ENCODE assay signal across 27 cellular contexts in genomic region chr5:155021858-155022257, GRCh38. TPM values are rescaled to one million over a fixed set of nuclear protein-coding genes. Genes with fewer than 3 reads are reported as not detected.
"Had no signal": no experiment of that assay in that cellular context is flagged by ENCODE, and none has a peak within 500 bp of the region (broad histone marks: within the 10 kb centered on the region; RNA-seq: fewer than 3 reads in every experiment).

No MANE protein-coding gene starts in this region.

- DNase-seq: effector CD8-positive, alpha-beta T cell; endodermal cell; foreskin fibroblast; gastrocnemius medialis; head of caudate nucleus; left ventricle myocardium superior; lower lobe of right lung; naive thymus-derived CD8-positive, alpha-beta T cell; nephron progenitor cell; nucleus accumbens; right cardiac atrium; spleen; stimulated activated CD4-positive, alpha-beta T cell treated with anti-CD3 and anti-CD28 coated beads, Interleukin-4, amount 100 ng/mL, for 4 hours; stimulated activated naive CD8-positive, alpha-beta T cell treated with anti-CD3 and anti-CD28 coated beads, Interleukin-15, Interleukin-2, amounts not matched to agents 100 U/mL and 50 U/mL, for 24 hours; substantia nigra; tibial artery had no signal

- H3K36me3 ChIP-seq: gastrocnemius medialis, lower lobe of right lung, prostate gland, spleen, tibial artery had no signal

- H3K27me3 ChIP-seq: gastrocnemius medialis, testis, tibial artery had no signal

- H3K4me3 ChIP-seq: gastrocnemius medialis, lower lobe of right lung, prostate gland, skin epidermis, spleen, testis, tibial artery had no signal

- H3K4me1 ChIP-seq: gastrocnemius medialis, lower lobe of right lung, prostate gland, spleen, testis, tibial artery had no signal

- ATAC-seq: esophagus mucosa; gastrocnemius medialis; left ventricle myocardium superior; lower lobe of right lung; naive thymus-derived CD8-positive, alpha-beta T cell; right cardiac atrium; stimulated activated memory B cell treated with anti-CD40 and anti-IgM and Interleukin-4, amounts not matched to agents 10 μg/mL and 1 μg/mL and 100 μg/mL, for 72 hours; stimulated activated naive CD8-positive, alpha-beta T cell treated with anti-CD3 and anti-CD28 coated beads, Interleukin-15, Interleukin-2, amounts not matched to agents 100 U/mL and 50 U/mL, for 24 hours had no signal

- H3K9me3 ChIP-seq: gastrocnemius medialis, lower lobe of right lung, prostate gland, testis, tibial artery had no signal

- FAIRE-seq: keratinocyte had no signal

- H3K27ac ChIP-seq: epithelial cell of prostate, gastrocnemius medialis, lower lobe of right lung, prostate gland, skin epidermis, spleen, testis, tibial artery had no signal

RNA-seq across cellular contexts. Expression of gene KIF4B, which starts 8.3 kb away (rescaled TPM):
- total RNA-seq: esophagus mucosa; lower lobe of right lung; mesenteric fat pad; myocyte; naive thymus-derived CD8-positive, alpha-beta T cell; osteocyte had no signal
- polyA plus RNA-seq: keratinocyte; naive thymus-derived CD8-positive, alpha-beta T cell; right cardiac atrium; spleen; urinary bladder had no signal
